ENCODE assay signal across 8 cellular contexts in the genomic region with DNA sequence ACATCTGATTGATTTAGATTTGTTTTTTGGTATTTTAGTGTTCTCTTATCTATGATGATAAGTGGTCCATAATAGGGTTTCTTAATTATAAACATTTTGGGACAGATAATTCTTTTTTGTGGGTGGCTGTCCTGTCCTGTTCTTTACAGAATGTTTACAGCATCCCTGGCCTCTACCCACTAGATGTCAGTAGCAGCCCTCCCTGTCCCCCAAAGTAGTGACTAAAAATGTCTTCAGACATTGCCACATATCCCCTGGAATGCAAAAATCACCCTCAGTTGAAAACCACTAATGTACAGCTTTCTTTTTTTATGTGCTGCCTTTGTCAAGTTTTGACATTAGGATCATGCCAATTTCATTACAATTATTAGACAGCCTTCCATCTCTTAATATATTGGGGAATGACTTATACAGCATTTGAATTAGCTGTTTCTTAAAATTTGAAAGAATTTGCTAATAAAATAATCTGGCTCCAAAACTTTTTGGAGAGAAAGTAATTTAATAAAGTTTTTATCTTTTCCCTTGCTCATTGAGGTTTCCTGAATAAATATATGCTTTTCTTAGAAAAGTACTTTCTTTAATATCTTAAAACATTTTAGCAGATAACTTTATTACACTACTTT. TPM values are rescaled to one million over a fixed set of nuclear protein-coding genes. Genes with fewer than 3 reads are reported as not detected.
DNase-seq lines count a peak whose midpoint lies in the region; TF ChIP-seq lines count a peak whose summit lies in the region.

No MANE protein-coding gene starts in this region.

- TF ChIP-seq CTCF in GM12875 (IDR thresholded peaks at IDR 0.05; ENCODE audit: borderline replicate concordance, insufficient read depth, low read depth, low read length): peak; percentile 62
- peak; percentile 81 for TF ChIP-seq CTCF in KMS-11 (conservative IDR thresholded peaks at IDR 0.05; ENCODE audit: low read depth, low read length)
- peak; percentile 70 to 71 for TF ChIP-seq CTCF in fibroblast of lung (conservative IDR thresholded peaks at IDR 0.05 in 1 of 2, IDR thresholded peaks at IDR 0.05 in 1 of 2; ENCODE audit: low read depth in 1 of 2, low read length in 2 of 2)
- TF ChIP-seq CTCF in spleen (IDR thresholded peaks at IDR 0.05 in 8 of 11, conservative IDR thresholded peaks at IDR 0.05 in 3 of 11): peak in 8 of 11 experiments; percentile 34 to 62 (median 49)

- DNase-seq in ACHN (peak; percentile 65), fibroblast of lung (ENCODE audit: low read depth in 2 of 2) (peak; percentile 61 to 78), spleen (no peak), cerebellar nuclear complex (lab: John Stamatoyannopoulos, UW) (no peak), NCI-H774 (lab: John Stamatoyannopoulos, UW) (no peak)
- peak; percentile 49 to 60 for DNase-seq in activated CD4-positive, alpha-beta T cell treated with anti-CD3 and anti-CD28 coated beads for 4 hours

- H3K27ac ChIP-seq in KMS-11: no peak overlapping the region
- no peak overlapping the region for H3K27ac ChIP-seq in fibroblast of lung (ENCODE audit: insufficient read depth, low read length)
- peak overlapping the region in 3 of 8 donors; percentile 4 to 34 (median 16) for H3K27ac ChIP-seq in spleen

- H3K9ac ChIP-seq in KMS-11 (no peak overlapping the region), fibroblast of lung (ENCODE audit: insufficient read depth, low read length) (no peak overlapping the region)

- H3K27me3 ChIP-seq in KMS-11 (ENCODE audit: insufficient read depth, low read depth): no peaks in the 10 kb centered on the region
- no peaks in the 10 kb centered on the region for H3K27me3 ChIP-seq in fibroblast of lung (ENCODE audit: control insufficient read depth, insufficient read depth, low read length)
- H3K27me3 ChIP-seq in spleen (replicated peaks in 1 of 7): no peaks in the 10 kb centered on the region

- H3K4me2 ChIP-seq in KMS-11 (peak overlapping the region; percentile 12), fibroblast of lung (ENCODE audit: extremely low read depth, insufficient read depth, low read length) (no peak overlapping the region)

- H3K4me1 ChIP-seq in KMS-11 (ENCODE audit: low read depth, poor library complexity, severe bottlenecking): peaks cover 25% of the 10 kb centered on the region
- peaks cover 2% of the 10 kb centered on the region for H3K4me1 ChIP-seq in fibroblast of lung (ENCODE audit: control insufficient read depth, extremely low read depth, insufficient read depth, low read length)
- peaks cover 5 to 99% (median 74%) of the 10 kb centered on the region in 6 donors for H3K4me1 ChIP-seq in spleen

- H3K9me3 ChIP-seq in fibroblast of lung (ENCODE audit: control insufficient read depth, insufficient read depth, low read depth, low read length) (no peaks in the 10 kb centered on the region), spleen (no peaks in the 10 kb centered on the region)

- intact Hi-C loops in spleen (cut with DNase I; ENCODE audit: low total_unique reads): loop anchor here (5.0 kb wide), 1 partner anchor 114 kb away; no protein-coding TSS in a partner anchor

- no peak overlapping the region for H2AFZ ChIP-seq in KMS-11 (ENCODE audit: low read depth)
- no peak overlapping the region for H2AFZ ChIP-seq in fibroblast of lung (ENCODE audit: low read length)

- H4K20me1 ChIP-seq in KMS-11 (ENCODE audit: insufficient read depth) (no peaks in the 10 kb centered on the region), fibroblast of lung (ENCODE audit: control insufficient read depth, extremely low read depth, insufficient read depth, low read length) (no peaks in the 10 kb centered on the region)

- no peaks in the 10 kb centered on the region for H3K79me2 ChIP-seq in KMS-11 (ENCODE audit: insufficient read depth, low read depth)
- H3K79me2 ChIP-seq in fibroblast of lung (ENCODE audit: control insufficient read depth, insufficient read depth, low read length): no peaks in the 10 kb centered on the region

- no peak overlapping the region for H3K4me3 ChIP-seq in GM12875 (ENCODE audit: low read depth, low read length)
- no peak overlapping the region for H3K4me3 ChIP-seq in KMS-11 (IDR thresholded peaks at IDR 0.05; ENCODE audit: insufficient read depth, low read depth, low read length)
- H3K4me3 ChIP-seq in fibroblast of lung (replicated peaks in 1 of 4; ENCODE audit: control extremely low read depth in 1 of 4, insufficient read depth in 1 of 4, low read depth in 3 of 4, low read length in 4 of 4): no peak overlapping the region
- no peak overlapping the region for H3K4me3 ChIP-seq in spleen

- TF ChIP-seq POLR2A in spleen (IDR thresholded peaks at IDR 0.05): no peak

- peaks cover 3% of the 10 kb centered on the region; the same call in 1 of the 2 replicates for H3K36me3 ChIP-seq in KMS-11 (ENCODE audit: insufficient read depth)
- H3K36me3 ChIP-seq in fibroblast of lung (ENCODE audit: control insufficient read depth, insufficient read depth, low read length): no peaks in the 10 kb centered on the region
- peaks cover 7 to 100% (median 78%) of the 10 kb centered on the region in 6 donors for H3K36me3 ChIP-seq in spleen

- in situ Hi-C loops in ACHN (cut with HindIII; ENCODE audit: low pct_ligation_motif_present, low pct_unique_long_range_greater_than_20kb, low sequenced_read_pairs): no loop called here

RNA-seq across cellular contexts. Expression of a gene that starts 19.5 kb away (rescaled TPM):
- 5.6 and 10.7 TPM in 2 replicates for total RNA-seq in fibroblast of lung
- polyA plus RNA-seq in fibroblast of lung: 22.6 and 23.6 TPM in 2 replicates
- 23.3 and 25.2 TPM in 2 replicates for polyA plus RNA-seq in fibroblast of lung (2012)
- polyA minus RNA-seq in fibroblast of lung (ENCODE audit: low replicate concordance): 15.7 and 22.5 TPM in 2 replicates
- 100 to 1,000 TPM; 153 to 265 (median 242) TPM for total RNA-seq in spleen
- 10 to 100 TPM; 74.9 to 86.3 (median 82.8) TPM for polyA plus RNA-seq in spleen

Comparison
In these comparisons a context has a peak if more than half of its experiments do, and no peak if none do; other contexts are left out.
1. DNase-seq: peak in ACHN (single experiment), activated CD4-positive, alpha-beta T cell treated with anti-CD3 and anti-CD28 coated beads for 4 hours (2 of 2) and fibroblast of lung (2 of 2); none in spleen (single experiment), cerebellar nuclear complex (0 of 2) and NCI-H774 (single experiment).
2. RNA of a gene that starts 19.5 kb away (total RNA-seq): 153 to 265 TPM in spleen; 5.6 to 10.7 TPM in fibroblast of lung; every median in the first group is over 10 times any median in the second.
3. Peak in every context shown above with its lines, with median percentiles within 50 percentile points of each other: CTCF ChIP-seq.